Comparison of ENCODE assay signal across 25 cellular contexts in genomic region chr9:107447081-107447480, GRCh38.
"Had no signal": no experiment of that assay in that cellular context is flagged by ENCODE, and none has a peak within 500 bp of the region (broad histone marks: within the 10 kb centered on the region; RNA-seq: fewer than 3 reads in every experiment).

No MANE protein-coding gene starts in this region.

- DNase-seq: hypothalamus; immature natural killer cell; kidney; left colon; left ventricle myocardium inferior; mesendoderm; naive B cell; natural killer cell; nephron progenitor cell; ovary; right lobe of liver; stimulated activated CD4-positive, alpha-beta T cell treated with anti-CD3 and anti-CD28 coated beads, Interleukin-1b, Interleukin-23, amount 100 ng/mL, for 48 hours; stimulated activated CD4-positive, alpha-beta T cell treated with anti-CD3 and anti-CD28 coated beads, Interleukin-2, amount 100 ng/mL, for 48 hours; stimulated activated CD4-positive, alpha-beta T cell treated with anti-CD3 and anti-CD28 coated beads, Interleukin-4, amount 100 ng/mL, for 4 hours; stimulated activated CD8-positive, alpha-beta memory T cell treated with anti-CD3 and anti-CD28 coated beads, Interleukin-4, amount 100 ng/mL, for 48 hours; stimulated activated naive CD4-positive, alpha-beta T cell treated with Interleukin-2 at 50 U/mL for 16 hours; stimulated activated naive CD8-positive, alpha-beta T cell treated with anti-CD3 and anti-CD28 coated beads, Interleukin-15, amount 100 ng/mL, for 72 hours; substantia nigra; testis; thyroid gland; transverse colon; upper lobe of right lung had no signal

- H3K4me1 ChIP-seq: left ventricle myocardium inferior, right atrium auricular region, right lobe of liver, testis, thyroid gland, transverse colon, upper lobe of right lung had no signal

- H3K27me3 ChIP-seq: ovary, right atrium auricular region, right lobe of liver, testis, thyroid gland, transverse colon, upper lobe of right lung had no signal

- H3K4me3 ChIP-seq: left ventricle myocardium inferior, lung, ovary, right atrium auricular region, right lobe of liver, smooth muscle cell, testis, thyroid gland, transverse colon, upper lobe of right lung had no signal

- H3K27ac ChIP-seq: left ventricle myocardium inferior, ovary, right atrium auricular region, right lobe of liver, testis, thyroid gland, transverse colon, upper lobe of right lung had no signal

- H3K9me3 ChIP-seq: left ventricle myocardium inferior, ovary, right atrium auricular region, right lobe of liver, testis, thyroid gland, transverse colon, upper lobe of right lung had no signal

- H3K4me2 ChIP-seq: smooth muscle cell had no signal

- H3K36me3 ChIP-seq: left ventricle myocardium inferior, ovary, right atrium auricular region, right lobe of liver, thyroid gland, transverse colon, upper lobe of right lung had no signal
